ENCODE assay signal across 1 cellular context in genomic region chr17:80374039-80374731, GRCh38.
TF ChIP-seq lines count a peak whose summit lies in the region.

No MANE protein-coding gene starts in this region.

TF ChIP-seq in HepG2, 621 proteins besides CTCF, POLR2A, EP300 and RAD21:
- TF ChIP-seq ZNF430 (CRISPR knock-in tag; IDR thresholded peaks at IDR 0.05) (no peak), ZNF841 (CRISPR knock-in tag; IDR thresholded peaks at IDR 0.05; ENCODE audit: borderline replicate concordance) (no peak), PHF5A (CRISPR knock-in tag; IDR thresholded peaks at IDR 0.05; ENCODE audit: low read depth, unreplicated experiment) (no peak), ZNF761 (CRISPR knock-in tag; conservative IDR thresholded peaks at IDR 0.05) (no peak), HNRNPLL (IDR thresholded peaks at IDR 0.05; ENCODE audit: low read depth, low read length, poor library complexity, severe bottlenecking) (no peak), PHF8 (CRISPR knock-in tag; IDR thresholded peaks at IDR 0.05) (no peak)
TF ChIP-seq in HepG2: peak in this region for 0.
